11 cellular contexts compared by ENCODE assay signal in the genomic region with DNA sequence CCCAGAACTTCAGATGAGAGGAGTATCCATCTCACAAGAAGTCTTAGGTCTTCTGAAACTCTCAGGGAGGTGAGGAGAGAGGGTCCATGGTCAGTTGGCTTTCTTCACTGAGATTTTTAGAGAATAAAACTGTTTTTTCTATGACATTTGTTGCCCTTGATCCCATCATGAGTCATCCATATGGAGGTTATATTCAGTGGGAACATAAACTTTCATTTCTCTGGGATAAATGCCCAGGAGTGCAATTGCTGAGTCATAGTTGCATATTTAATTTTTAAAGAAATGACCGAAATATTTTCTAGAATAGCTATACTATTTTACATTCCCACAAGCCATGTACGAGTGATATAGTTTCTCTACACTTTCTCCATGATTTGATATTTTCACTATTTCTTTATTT.
DNase-seq lines count a peak whose midpoint lies in the region; ATAC-seq, FAIRE-seq and TF ChIP-seq lines count a peak whose summit lies in the region.
"Had no signal": no experiment of that assay in that cellular context is flagged by ENCODE, and none has a peak within 500 bp of the region (broad histone marks: within the 10 kb centered on the region; RNA-seq: fewer than 3 reads in every experiment).

No MANE protein-coding gene starts in this region.

- no peaks in the 10 kb centered on the region for H3K9me3 Mint-ChIP-seq in activated CD4-positive, alpha-beta T cell treated with anti-CD3 and anti-CD28 coated beads for 36 hours (ENCODE audit: low read depth)
- no peaks in the 10 kb centered on the region for H3K9me3 Mint-ChIP-seq in activated T-cell treated with anti-CD3 and anti-CD28 coated beads, Interleukin-2, amount 50 U/mL, for 24 hours

- CTCF ChIA-PET in A673 (lab: Charles Lee) = no interaction called here
- CTCF ChIA-PET in activated CD4-positive, alpha-beta T cell treated with anti-CD3 and anti-CD28 coated beads for 36 hours (lab: Charles Lee) = interaction anchor here (0.6 kb wide), 1 partner anchor 266 kb away, joined by 3 read pairs; no protein-coding TSS in a partner anchor

- no peaks in the 10 kb centered on the region for H3K27me3 ChIP-seq in A673 (replicated peaks; ENCODE audit: insufficient read depth, low read depth, low read length, poor library complexity)
- no peaks in the 10 kb centered on the region for H3K27me3 ChIP-seq in effector memory CD4-positive, alpha-beta T cell (replicated peaks; ENCODE audit: control insufficient read depth, insufficient read depth, low read length, poor library complexity, severe bottlenecking)

- no peak overlapping the region for H3K27ac Mint-ChIP-seq in activated CD4-positive, alpha-beta T cell treated with anti-CD3 and anti-CD28 coated beads for 36 hours
- H3K27ac Mint-ChIP-seq in activated T-cell treated with anti-CD3 and anti-CD28 coated beads, Interleukin-2, amount 50 U/mL, for 24 hours = no peak overlapping the region
- H3K27ac Mint-ChIP-seq: B cell had no signal

- ATAC-seq in activated CD4-positive, alpha-beta T cell treated with anti-CD3 and anti-CD28 coated beads for 36 hours = no peak

- POLR2A ChIA-PET in A673 (lab: Charles Lee; ENCODE audit: low non-redundant PET) = no interaction called here
- POLR2A ChIA-PET in activated CD4-positive, alpha-beta T cell treated with anti-CD3 and anti-CD28 coated beads for 36 hours (lab: Charles Lee) = no interaction called here

- intact Hi-C loops in A673 (cut with micrococcal nuclease; ENCODE audit: unreplicated experiment) = loop anchor here (5.0 kb wide), 1 partner anchor 77 kb away; no protein-coding TSS in a partner anchor
- intact Hi-C loops in activated CD4-positive, alpha-beta T cell treated with anti-CD3 and anti-CD28 coated beads for 36 hours (cut with DNase I, micrococcal nuclease) = loop anchor here in 1 of 2 experiments (2.0 kb wide), 1 partner anchor 67 kb away; a partner anchor contains a TSS

- H3K27me3 Mint-ChIP-seq in activated CD4-positive, alpha-beta T cell treated with anti-CD3 and anti-CD28 coated beads for 36 hours = no peaks in the 10 kb centered on the region
- peaks cover 47% of the 10 kb centered on the region for H3K27me3 Mint-ChIP-seq in activated T-cell treated with anti-CD3 and anti-CD28 coated beads, Interleukin-2, amount 50 U/mL, for 24 hours
- H3K27me3 Mint-ChIP-seq: B cell had no signal

- peaks cover 17% of the 10 kb centered on the region for H3K4me1 ChIP-seq in A673 (ENCODE audit: insufficient read depth, low read length, poor library complexity, severe bottlenecking)
- H3K4me1 ChIP-seq in effector memory CD4-positive, alpha-beta T cell (ENCODE audit: control insufficient read depth, insufficient read depth, low read length, poor library complexity, severe bottlenecking) = no peaks in the 10 kb centered on the region

- no peaks in the 10 kb centered on the region for H3K36me3 ChIP-seq in A673 (ENCODE audit: insufficient read depth, low read length, poor library complexity, severe bottlenecking)
- no peaks in the 10 kb centered on the region for H3K36me3 ChIP-seq in effector memory CD4-positive, alpha-beta T cell (ENCODE audit: control insufficient read depth, insufficient read depth, low read length)

- no peaks in the 10 kb centered on the region for H3K9me3 ChIP-seq in A673 (ENCODE audit: low read depth, low read length, poor library complexity, severe bottlenecking)
- no peaks in the 10 kb centered on the region for H3K9me3 ChIP-seq in effector memory CD4-positive, alpha-beta T cell (ENCODE audit: control insufficient read depth, low read length)

- no peak overlapping the region for H3K4me3 ChIP-seq in A673 (ENCODE audit: low read depth, low read length, poor library complexity, severe bottlenecking)
- no peak overlapping the region for H3K4me3 ChIP-seq in effector memory CD4-positive, alpha-beta T cell (ENCODE audit: insufficient read depth, low read depth, low read length, poor library complexity, severe bottlenecking)
- H3K4me3 ChIP-seq: lung had no signal

- DNase-seq in A673 (ENCODE audit: low spot score) = peak; percentile 21
- DNase-seq in HTR-8/SVneo (ENCODE audit: insufficient read length, low spot score) = peak; percentile 26
- DNase-seq in amniotic epithelial cell (ENCODE audit: low read depth) = peak; percentile 57
- DNase-seq in foreskin melanocyte = peak; percentile 43
- DNase-seq in mesenteric fat pad (ENCODE audit: low spot score) = no peak
- DNase-seq in activated CD4-positive, alpha-beta T cell treated with anti-CD3 and anti-CD28 coated beads for 36 hours = no peak
- DNase-seq in activated T-cell treated with anti-CD3 and anti-CD28 coated beads, Interleukin-2, amount 50 U/mL, for 24 hours = no peak
- DNase-seq in effector memory CD4-positive, alpha-beta T cell = no peak

- TF ChIP-seq CTCF in A673 (conservative IDR thresholded peaks at IDR 0.05; ENCODE audit: low read depth, low read length) = no peak

- peak overlapping the region; percentile 59 for H3K27ac ChIP-seq in A673 (ENCODE audit: low read depth, low read length, poor library complexity, severe bottlenecking)
- no peak overlapping the region for H3K27ac ChIP-seq in effector memory CD4-positive, alpha-beta T cell (ENCODE audit: insufficient read depth, low read length, poor library complexity, severe bottlenecking)
- H3K27ac ChIP-seq: VCaP had no signal

- no TSS peak for BruUV-seq in A673 (replicated peaks; lab: Mats Ljungman, UMichigan)

- FAIRE-seq in HTR-8/SVneo (lab: Jason Lieb, UNC) = no peak

- no peaks in the 10 kb centered on the region for H3K36me3 Mint-ChIP-seq in activated CD4-positive, alpha-beta T cell treated with anti-CD3 and anti-CD28 coated beads for 36 hours (ENCODE audit: low read depth)
- H3K36me3 Mint-ChIP-seq in activated T-cell treated with anti-CD3 and anti-CD28 coated beads, Interleukin-2, amount 50 U/mL, for 24 hours (ENCODE audit: low read depth) = no peaks in the 10 kb centered on the region

- H3K4me3 Mint-ChIP-seq in activated CD4-positive, alpha-beta T cell treated with anti-CD3 and anti-CD28 coated beads for 36 hours = no peak overlapping the region
- H3K4me3 Mint-ChIP-seq in activated T-cell treated with anti-CD3 and anti-CD28 coated beads, Interleukin-2, amount 50 U/mL, for 24 hours = no peak overlapping the region
- H3K4me3 Mint-ChIP-seq: B cell had no signal

- no peaks in the 10 kb centered on the region for H3K4me1 Mint-ChIP-seq in activated CD4-positive, alpha-beta T cell treated with anti-CD3 and anti-CD28 coated beads for 36 hours
- no peaks in the 10 kb centered on the region for H3K4me1 Mint-ChIP-seq in activated T-cell treated with anti-CD3 and anti-CD28 coated beads, Interleukin-2, amount 50 U/mL, for 24 hours (ENCODE audit: low read depth)

Comparison
In these comparisons a context has a peak if more than half of its experiments do, and no peak if none do; other contexts are left out.
1. DNase-seq: peak in A673 (single experiment), HTR-8/SVneo (single experiment), amniotic epithelial cell (single experiment) and foreskin melanocyte (single experiment); none in mesenteric fat pad (single experiment), activated CD4-positive, alpha-beta T cell treated with anti-CD3 and anti-CD28 coated beads for 36 hours (single experiment), activated T-cell treated with anti-CD3 and anti-CD28 coated beads, Interleukin-2, amount 50 U/mL, for 24 hours (single experiment) and effector memory CD4-positive, alpha-beta T cell (0 of 3).